ENCODE assay signal across 15 cellular contexts in genomic region chr15:25175789-25176615, GRCh38.
DNase-seq lines count a peak whose midpoint lies in the region; ATAC-seq and TF ChIP-seq lines count a peak whose summit lies in the region.
"Had no signal": no experiment of that assay in that cellular context is flagged by ENCODE, and none has a peak within 500 bp of the region (broad histone marks: within the 10 kb centered on the region; RNA-seq: fewer than 3 reads in every experiment).

No MANE protein-coding gene starts in this region.

- ATAC-seq in RWPE2 (ENCODE audit: low read depth), result no peak
- ATAC-seq in natural killer cell treated with Interleukin-12 subunit alpha and Interleukin-12 subunit beta and Interleukin-15 and Interleukin-18, amount 100 ng/mL, for 72 hours, result no peak
- ATAC-seq in HG02870 (IDR thresholded peaks at IDR 0.05; ENCODE audit: unreplicated experiment), result no peak

- H2AFZ ChIP-seq in neural progenitor cell (replicated peaks), result no peak overlapping the region

- no peaks in the 10 kb centered on the region for H3K4me1 ChIP-seq in RWPE2 (ENCODE audit: insufficient read depth, poor library complexity, severe bottlenecking)
- no peaks in the 10 kb centered on the region for H3K4me1 ChIP-seq in endodermal cell (ENCODE audit: control insufficient read depth, insufficient read depth, low read length)
- H3K4me1 ChIP-seq in neural progenitor cell, result no peaks in the 10 kb centered on the region
- H3K4me1 ChIP-seq: Caco-2 had no signal

- H3K4me1 Mint-ChIP-seq in CD14-positive monocyte, result no peaks in the 10 kb centered on the region
- no peaks in the 10 kb centered on the region for H3K4me1 Mint-ChIP-seq in endodermal cell
- H3K4me1 Mint-ChIP-seq in natural killer cell treated with Interleukin-12 subunit alpha and Interleukin-12 subunit beta and Interleukin-15 and Interleukin-18, amount 100 ng/mL, for 72 hours (ENCODE audit: low read depth in 2 of 2), result no peaks in the 10 kb centered on the region
- H3K4me1 Mint-ChIP-seq in neural progenitor cell, result no peaks in the 10 kb centered on the region
- H3K4me1 Mint-ChIP-seq: nephron had no signal

- TF ChIP-seq CTCF in CD14-positive monocyte (IDR thresholded peaks at IDR 0.05) (no peak), RWPE2 (IDR thresholded peaks at IDR 0.05; ENCODE audit: poor library complexity, severe bottlenecking) (no peak), endodermal cell (conservative IDR thresholded peaks at IDR 0.05) (no peak), neural progenitor cell (IDR thresholded peaks at IDR 0.05) (no peak)

- H3K27me3 ChIP-seq in RWPE2 (ENCODE audit: insufficient read depth, poor library complexity, severe bottlenecking) (no peaks in the 10 kb centered on the region), endodermal cell (ENCODE audit: control insufficient read depth, insufficient read depth, low read length, poor library complexity, severe bottlenecking) (no peaks in the 10 kb centered on the region), neural progenitor cell (no peaks in the 10 kb centered on the region)

- no peak overlapping the region for H3K9ac ChIP-seq in endodermal cell (ENCODE audit: extremely low read depth, low read length, poor library complexity, severe bottlenecking)
- no peak overlapping the region for H3K9ac ChIP-seq in neural progenitor cell

- H3K27ac Mint-ChIP-seq in CD14-positive monocyte (no peak overlapping the region), endodermal cell (no peak overlapping the region), neural progenitor cell (no peak overlapping the region)
- H3K27ac Mint-ChIP-seq in natural killer cell treated with Interleukin-12 subunit alpha and Interleukin-12 subunit beta and Interleukin-15 and Interleukin-18, amount 100 ng/mL, for 72 hours, result no peak overlapping the region
- H3K27ac Mint-ChIP-seq: nephron had no signal

- H3K9me3 ChIP-seq in RWPE2 (ENCODE audit: severe bottlenecking), result peaks cover 75% of the 10 kb centered on the region
- peaks cover 31% of the 10 kb centered on the region for H3K9me3 ChIP-seq in endodermal cell (ENCODE audit: control insufficient read depth, low read length)
- H3K9me3 ChIP-seq in neural progenitor cell (ENCODE audit: low read depth), result no peaks in the 10 kb centered on the region

- H3F3A ChIP-seq in neural progenitor cell (ENCODE audit: low read depth), result no peaks in the 10 kb centered on the region

- intact Hi-C loops in CD14-positive monocyte (cut with micrococcal nuclease), result no loop called here

- H3K27ac ChIP-seq in RWPE2 (ENCODE audit: poor library complexity, severe bottlenecking) (no peak overlapping the region), endodermal cell (ENCODE audit: low read depth, low read length) (no peak overlapping the region), neural progenitor cell (no peak overlapping the region)

- H3K4me3 ChIP-seq in RWPE2 (ENCODE audit: severe bottlenecking) (no peak overlapping the region), endodermal cell (ENCODE audit: low read length) (no peak overlapping the region), neural progenitor cell (no peak overlapping the region)

- WGBS in endodermal cell (ENCODE audit: insufficient coverage in 1 of 2, insufficient read length in 1 of 2), 2 experiments, result 57 to 73% methylated on average over 6 to 7 of the region's 7 CpGs

- no peaks in the 10 kb centered on the region for H4K20me1 ChIP-seq in neural progenitor cell (ENCODE audit: low read depth)

- H3K27me3 Mint-ChIP-seq in CD14-positive monocyte (ENCODE audit: low read depth in 3 of 3), result peaks cover 0 to 5% (median 1%) of the 10 kb centered on the region in 3 donors
- H3K27me3 Mint-ChIP-seq in endodermal cell (ENCODE audit: insufficient read depth), result no peaks in the 10 kb centered on the region
- no peaks in the 10 kb centered on the region for H3K27me3 Mint-ChIP-seq in natural killer cell treated with Interleukin-12 subunit alpha and Interleukin-12 subunit beta and Interleukin-15 and Interleukin-18, amount 100 ng/mL, for 72 hours
- H3K27me3 Mint-ChIP-seq in neural progenitor cell (ENCODE audit: insufficient read depth, low read depth), result peaks cover 8% of the 10 kb centered on the region

- no peak overlapping the region for H3K4me3 Mint-ChIP-seq in CD14-positive monocyte
- no peak overlapping the region for H3K4me3 Mint-ChIP-seq in endodermal cell
- no peak overlapping the region for H3K4me3 Mint-ChIP-seq in natural killer cell treated with Interleukin-12 subunit alpha and Interleukin-12 subunit beta and Interleukin-15 and Interleukin-18, amount 100 ng/mL, for 72 hours
- no peak overlapping the region for H3K4me3 Mint-ChIP-seq in neural progenitor cell
- H3K4me3 Mint-ChIP-seq: nephron had no signal

- H3K9me3 Mint-ChIP-seq in CD14-positive monocyte (peaks cover 44 to 99% (median 96%) of the 10 kb centered on the region in 7 donors), endodermal cell (peaks cover 97% of the 10 kb centered on the region), neural progenitor cell (peaks cover 47% of the 10 kb centered on the region)
- H3K9me3 Mint-ChIP-seq in natural killer cell treated with Interleukin-12 subunit alpha and Interleukin-12 subunit beta and Interleukin-15 and Interleukin-18, amount 100 ng/mL, for 72 hours, result peaks cover 6% of the 10 kb centered on the region

- H3K36me3 Mint-ChIP-seq in CD14-positive monocyte, result no peaks in the 10 kb centered on the region
- H3K36me3 Mint-ChIP-seq in endodermal cell (ENCODE audit: low read depth), result no peaks in the 10 kb centered on the region
- H3K36me3 Mint-ChIP-seq in natural killer cell treated with Interleukin-12 subunit alpha and Interleukin-12 subunit beta and Interleukin-15 and Interleukin-18, amount 100 ng/mL, for 72 hours, result peaks cover 5% of the 10 kb centered on the region
- H3K36me3 Mint-ChIP-seq in neural progenitor cell, result no peaks in the 10 kb centered on the region

- peak; percentile 41 for DNase-seq in CD14-positive monocyte (ENCODE audit: low spot score)
- peak; percentile 47 for DNase-seq in RWPE2 (ENCODE audit: low spot score)
- peak; percentile 17 for DNase-seq in endodermal cell
- peak; percentile 39 for DNase-seq in natural killer cell treated with Interleukin-12 subunit alpha and Interleukin-12 subunit beta and Interleukin-15 and Interleukin-18, amount 100 ng/mL, for 72 hours (ENCODE audit: low spot score)
- no peak for DNase-seq in neural progenitor cell (ENCODE audit: low spot score)
- DNase-seq in cerebellum (ENCODE audit: low spot score), result no peak
- no peak for DNase-seq in stimulated activated naive CD4-positive, alpha-beta T cell (lab: John Stamatoyannopoulos, UW)
- DNase-seq: amniotic stem cell; dermis blood vessel endothelial cell; NCI-H2171 treated with DMSO at 0.1 percent for 48 hours; SIG-M5; stimulated activated naive CD4-positive, alpha-beta T cell treated with Interleukin-2 at 50 U/mL for 16 hours had no signal

- no peak overlapping the region for H3K4me2 ChIP-seq in neural progenitor cell

- no peaks in the 10 kb centered on the region for H3K36me3 ChIP-seq in RWPE2 (ENCODE audit: low read depth)
- H3K36me3 ChIP-seq in endodermal cell (ENCODE audit: control insufficient read depth, insufficient read depth, low read length), result no peaks in the 10 kb centered on the region
- no peaks in the 10 kb centered on the region for H3K36me3 ChIP-seq in neural progenitor cell

- no peaks in the 10 kb centered on the region for H3K79me2 ChIP-seq in neural progenitor cell (ENCODE audit: low read depth)

Comparison
In these comparisons a context has a peak if more than half of its experiments do, and no peak if none do; other contexts are left out.
1. DNase-seq: peak in CD14-positive monocyte (single experiment), RWPE2 (single experiment), endodermal cell (single experiment) and natural killer cell treated with Interleukin-12 subunit alpha and Interleukin-12 subunit beta and Interleukin-15 and Interleukin-18, amount 100 ng/mL, for 72 hours (single experiment); none in neural progenitor cell (single experiment), cerebellum (single experiment) and stimulated activated naive CD4-positive, alpha-beta T cell (0 of 6).